Comparison of ENCODE assay signal across 8 cellular contexts in genomic region chr4:3387154-3387942, GRCh38.
DNase-seq lines count a peak whose midpoint lies in the region; ATAC-seq and TF ChIP-seq lines count a peak whose summit lies in the region.

No MANE protein-coding gene starts in this region.

- H3K27ac ChIP-seq in SK-N-MC (peak overlapping the region; percentile 77), mucosa of rectum (ENCODE audit: low read depth in 2 of 2, low read length in 2 of 2) (peak overlapping the region; percentile 59 to 75)

- H3K9me3 ChIP-seq in SK-N-MC (ENCODE audit: low read depth, low read length) (no peaks in the 10 kb centered on the region), mucosa of rectum (ENCODE audit: control insufficient read depth in 2 of 2, low read length in 2 of 2) (no peaks in the 10 kb centered on the region)

- no peaks in the 10 kb centered on the region for H3K36me3 ChIP-seq in SK-N-MC (ENCODE audit: insufficient read depth, low read length)
- H3K36me3 ChIP-seq in mucosa of rectum (ENCODE audit: control insufficient read depth in 2 of 2, insufficient read depth in 2 of 2, low read length in 2 of 2) = no peaks in the 10 kb centered on the region

- H3K4me1 ChIP-seq in mucosa of rectum (ENCODE audit: control insufficient read depth in 2 of 2, insufficient read depth in 2 of 2, low read length in 2 of 2) = peaks cover 4 to 11% of the 10 kb centered on the region in 2 donors

- H3K4me3 ChIP-seq in SK-N-MC = peak overlapping the region; percentile 74
- peak overlapping the region; percentile 48 to 57 for H3K4me3 ChIP-seq in mucosa of rectum (ENCODE audit: low read length in 2 of 2)

- ATAC-seq in HG02840 (IDR thresholded peaks at IDR 0.05; ENCODE audit: low FRiP score, unreplicated experiment) (peak; percentile 47), HG03025 (IDR thresholded peaks at IDR 0.05; ENCODE audit: low FRiP score, unreplicated experiment) (no peak)

- in situ Hi-C loops in GM13977 (cut with MboI; ENCODE audit: low pct_unique_long_range_greater_than_20kb, low sequenced_read_pairs, unreplicated experiment) = no loop called here

- H3K9ac ChIP-seq in SK-N-MC (ENCODE audit: insufficient read length) (peak overlapping the region; percentile 49), mucosa of rectum (ENCODE audit: low read depth in 1 of 2, low read length in 2 of 2) (peak overlapping the region in 1 of 2 donors; percentile 8)

- TF ChIP-seq CTCF in GM13977 (IDR thresholded peaks at IDR 0.05; ENCODE audit: extremely low read depth, insufficient read depth, missing control alignments) = no peak

- H3K27me3 ChIP-seq in mucosa of rectum (ENCODE audit: control insufficient read depth in 2 of 2, insufficient read depth in 2 of 2, low read length in 2 of 2) = no peaks in the 10 kb centered on the region

- peak; percentile 83 for DNase-seq in GM13977 (ENCODE audit: low spot score)
- no peak for DNase-seq in SK-N-MC (ENCODE audit: low read depth, low spot score)
- no peak for DNase-seq in DMS79 (lab: John Stamatoyannopoulos, UW)
- DNase-seq in GM19238 (ENCODE audit: insufficient read length, low spot score) = no peak
- no peak for DNase-seq in activated effector memory CD4-positive, alpha-beta T cell treated with Interleukin-2 at 50 U/mL for 16 hours
